Comparison of ENCODE assay signal across 27 cellular contexts in genomic region chr6:80465513-80465912, GRCh38.
"Had no signal": no experiment of that assay in that cellular context is flagged by ENCODE, and none has a peak within 500 bp of the region (broad histone marks: within the 10 kb centered on the region; RNA-seq: fewer than 3 reads in every experiment).

No MANE protein-coding gene starts in this region.

- DNase-seq: activated CD4-positive, alpha-beta memory T cell treated with anti-CD3 and anti-CD28 coated beads, Interleukin-2, amount 10 ng/mL, durations not matched to agents 7 days and 5 days; activated CD4-positive, alpha-beta T cell treated with anti-CD3 and anti-CD28 coated beads for 36 hours; activated CD4-positive, alpha-beta T cell treated with anti-CD3 and anti-CD28 coated beads, Interleukin-2, amount 10 ng/mL, durations not matched to agents 7 days and 5 days; activated CD4-positive, alpha-beta T cell treated with anti-CD3 and anti-CD28 coated beads, Interleukin-2, amount 50 U/mL, for 4 hours; activated CD4-positive, CD25-positive, alpha-beta regulatory T cell; activated CD4-positive, CD25-positive, alpha-beta regulatory T cell treated with anti-CD3 and anti-CD28 coated beads, Interleukin-2, amount 50 U/mL, for 72 hours; activated CD8-positive, alpha-beta memory T cell treated with anti-CD3 and anti-CD28 coated beads, Interleukin-2, amount 50 U/mL, for 48 hours; activated gamma-delta T cell; activated naive CD4-positive, alpha-beta T cell; activated naive CD4-positive, alpha-beta T cell treated with anti-CD3 and anti-CD28 coated beads, Interleukin-2, amount 10 ng/mL, durations not matched to agents 7 days and 5 days; activated naive CD8-positive, alpha-beta T cell treated with anti-CD3 and anti-CD28 coated beads, Interleukin-2, amount 10 ng/mL, durations not matched to agents 7 days and 5 days; activated T-cell treated with anti-CD3 and anti-CD28 coated beads for 4 hours; activated T-cell treated with anti-CD3 and anti-CD28 coated beads, Interleukin-2, amount 50 U/mL, for 24 hours; activated T-cell treated with anti-CD3 and anti-CD28 coated beads, Interleukin-2, amount 50 U/mL, for 72 hours; central memory CD4-positive, alpha-beta T cell; cerebellar nuclear complex; colonic mucosa; effector CD8-positive, alpha-beta T cell; foreskin fibroblast; head of caudate nucleus; T-helper 2 cell had no signal

- ATAC-seq: activated CD4-positive, alpha-beta T cell treated with anti-CD3 and anti-CD28 coated beads for 36 hours; activated naive CD4-positive, alpha-beta T cell treated with anti-CD3 and anti-CD28 coated beads, Interleukin-2, amount 50 U/mL, for 72 hours; activated T-cell treated with anti-CD3 and anti-CD28 coated beads, Interleukin-2, amount 50 U/mL, for 72 hours; esophagus mucosa had no signal

- H3K4me3 Mint-ChIP-seq: activated CD4-positive, alpha-beta memory T cell treated with anti-CD3 and anti-CD28 coated beads, Interleukin-2, amount 10 ng/mL, durations not matched to agents 7 days and 5 days; activated CD4-positive, alpha-beta T cell treated with anti-CD3 and anti-CD28 coated beads for 36 hours; activated CD4-positive, alpha-beta T cell treated with anti-CD3 and anti-CD28 coated beads, Interleukin-2, amount 10 ng/mL, durations not matched to agents 7 days and 5 days; activated naive CD4-positive, alpha-beta T cell treated with anti-CD3 and anti-CD28 coated beads, Interleukin-2, amount 10 ng/mL, durations not matched to agents 7 days and 5 days; activated naive CD8-positive, alpha-beta T cell treated with anti-CD3 and anti-CD28 coated beads, Interleukin-2, amount 10 ng/mL, durations not matched to agents 7 days and 5 days; activated T-cell treated with anti-CD3 and anti-CD28 coated beads, Interleukin-2, amount 50 U/mL, for 24 hours; activated T-cell treated with anti-CD3 and anti-CD28 coated beads, Interleukin-2, amount 50 U/mL, for 72 hours; brain had no signal

- H3K4me1 Mint-ChIP-seq: activated CD4-positive, alpha-beta memory T cell treated with anti-CD3 and anti-CD28 coated beads, Interleukin-2, amount 10 ng/mL, durations not matched to agents 7 days and 5 days; activated CD4-positive, alpha-beta T cell treated with anti-CD3 and anti-CD28 coated beads for 36 hours; activated CD4-positive, alpha-beta T cell treated with anti-CD3 and anti-CD28 coated beads, Interleukin-2, amount 10 ng/mL, durations not matched to agents 7 days and 5 days; activated naive CD4-positive, alpha-beta T cell treated with anti-CD3 and anti-CD28 coated beads, Interleukin-2, amount 10 ng/mL, durations not matched to agents 7 days and 5 days; activated naive CD8-positive, alpha-beta T cell treated with anti-CD3 and anti-CD28 coated beads, Interleukin-2, amount 10 ng/mL, durations not matched to agents 7 days and 5 days had no signal

- H3K9me3 ChIP-seq: ascending aorta, breast epithelium, colonic mucosa had no signal

- H3K27me3 ChIP-seq: ascending aorta, breast epithelium, cardiac muscle cell, colonic mucosa had no signal

- H3K4me1 ChIP-seq: ascending aorta, breast epithelium, colonic mucosa had no signal

- H3K9me3 Mint-ChIP-seq: activated CD4-positive, alpha-beta memory T cell treated with anti-CD3 and anti-CD28 coated beads, Interleukin-2, amount 10 ng/mL, durations not matched to agents 7 days and 5 days; activated CD4-positive, alpha-beta T cell treated with anti-CD3 and anti-CD28 coated beads, Interleukin-2, amount 10 ng/mL, durations not matched to agents 7 days and 5 days; activated naive CD4-positive, alpha-beta T cell treated with anti-CD3 and anti-CD28 coated beads, Interleukin-2, amount 10 ng/mL, durations not matched to agents 7 days and 5 days; activated naive CD4-positive, alpha-beta T cell treated with anti-CD3 and anti-CD28 coated beads, Interleukin-2, amount 50 U/mL, for 72 hours; activated naive CD8-positive, alpha-beta T cell treated with anti-CD3 and anti-CD28 coated beads, Interleukin-2, amount 10 ng/mL, durations not matched to agents 7 days and 5 days; activated T-cell treated with anti-CD3 and anti-CD28 coated beads, Interleukin-2, amount 50 U/mL, for 24 hours; brain had no signal

- H3K27me3 Mint-ChIP-seq: activated CD4-positive, alpha-beta memory T cell treated with anti-CD3 and anti-CD28 coated beads, Interleukin-2, amount 10 ng/mL, durations not matched to agents 7 days and 5 days; activated CD4-positive, alpha-beta T cell treated with anti-CD3 and anti-CD28 coated beads for 36 hours; activated CD4-positive, alpha-beta T cell treated with anti-CD3 and anti-CD28 coated beads, Interleukin-2, amount 10 ng/mL, durations not matched to agents 7 days and 5 days; activated naive CD4-positive, alpha-beta T cell treated with anti-CD3 and anti-CD28 coated beads, Interleukin-2, amount 10 ng/mL, durations not matched to agents 7 days and 5 days; activated naive CD8-positive, alpha-beta T cell treated with anti-CD3 and anti-CD28 coated beads, Interleukin-2, amount 10 ng/mL, durations not matched to agents 7 days and 5 days; activated T-cell treated with anti-CD3 and anti-CD28 coated beads, Interleukin-2, amount 50 U/mL, for 24 hours; brain had no signal

- H3K36me3 ChIP-seq: ascending aorta, breast epithelium, cardiac muscle cell, colonic mucosa had no signal

- H3K36me3 Mint-ChIP-seq: activated naive CD4-positive, alpha-beta T cell treated with anti-CD3 and anti-CD28 coated beads, Interleukin-2, amount 10 ng/mL, durations not matched to agents 7 days and 5 days; activated naive CD8-positive, alpha-beta T cell treated with anti-CD3 and anti-CD28 coated beads, Interleukin-2, amount 10 ng/mL, durations not matched to agents 7 days and 5 days; brain had no signal

- H3K4me3 ChIP-seq: ascending aorta, breast epithelium, cardiac muscle cell, colonic mucosa had no signal

- H3K27ac Mint-ChIP-seq: activated CD4-positive, alpha-beta memory T cell treated with anti-CD3 and anti-CD28 coated beads, Interleukin-2, amount 10 ng/mL, durations not matched to agents 7 days and 5 days; activated CD4-positive, alpha-beta T cell treated with anti-CD3 and anti-CD28 coated beads for 36 hours; activated CD4-positive, alpha-beta T cell treated with anti-CD3 and anti-CD28 coated beads, Interleukin-2, amount 10 ng/mL, durations not matched to agents 7 days and 5 days; activated naive CD4-positive, alpha-beta T cell treated with anti-CD3 and anti-CD28 coated beads, Interleukin-2, amount 10 ng/mL, durations not matched to agents 7 days and 5 days; activated naive CD4-positive, alpha-beta T cell treated with anti-CD3 and anti-CD28 coated beads, Interleukin-2, amount 50 U/mL, for 72 hours; activated naive CD8-positive, alpha-beta T cell treated with anti-CD3 and anti-CD28 coated beads, Interleukin-2, amount 10 ng/mL, durations not matched to agents 7 days and 5 days; activated T-cell treated with anti-CD3 and anti-CD28 coated beads, Interleukin-2, amount 50 U/mL, for 24 hours; activated T-cell treated with anti-CD3 and anti-CD28 coated beads, Interleukin-2, amount 50 U/mL, for 72 hours; brain had no signal

- H3K27ac ChIP-seq: ascending aorta, breast epithelium, cardiac muscle cell, colonic mucosa had no signal
